In the genomic region with DNA sequence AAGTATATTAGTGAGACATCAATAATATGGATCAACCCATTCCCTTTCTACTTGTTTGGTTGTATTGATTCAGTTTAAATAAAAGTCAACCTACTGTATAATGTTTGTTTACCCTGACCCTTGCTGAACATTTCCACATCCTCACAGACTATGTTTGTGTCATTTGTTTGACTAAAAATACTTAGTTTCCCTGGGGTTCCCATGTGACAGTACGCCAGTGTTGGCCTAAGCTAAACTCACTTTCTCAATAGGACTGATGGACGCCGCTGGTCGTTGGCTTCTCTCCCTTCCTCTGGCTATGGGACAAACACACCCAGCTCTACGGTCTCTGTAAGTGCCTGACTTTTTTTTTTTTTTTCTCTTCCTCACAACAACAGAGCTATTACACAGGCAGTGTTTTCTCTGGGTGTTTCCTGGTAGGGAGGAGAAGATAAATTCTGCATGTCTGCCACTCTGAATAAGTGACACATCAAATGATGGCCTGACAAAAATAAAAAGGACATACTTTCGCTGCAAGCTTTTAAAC, we compare ENCODE assay signal across 1 cellular context.
TF ChIP-seq lines count a peak whose summit lies in the region.

No MANE protein-coding gene starts in this region.

TF ChIP-seq in HepG2, 621 proteins besides CTCF, POLR2A, EP300 and RAD21 (continued from another document and continues in another):
- TF ChIP-seq UBTF (CRISPR knock-in tag; IDR thresholded peaks at IDR 0.05), result no peak
- TF ChIP-seq TEAD3 (CRISPR knock-in tag; optimal IDR thresholded peaks at IDR 0.05; ENCODE audit: borderline replicate concordance), result peak; percentile 51
- TF ChIP-seq, protein P1, sequence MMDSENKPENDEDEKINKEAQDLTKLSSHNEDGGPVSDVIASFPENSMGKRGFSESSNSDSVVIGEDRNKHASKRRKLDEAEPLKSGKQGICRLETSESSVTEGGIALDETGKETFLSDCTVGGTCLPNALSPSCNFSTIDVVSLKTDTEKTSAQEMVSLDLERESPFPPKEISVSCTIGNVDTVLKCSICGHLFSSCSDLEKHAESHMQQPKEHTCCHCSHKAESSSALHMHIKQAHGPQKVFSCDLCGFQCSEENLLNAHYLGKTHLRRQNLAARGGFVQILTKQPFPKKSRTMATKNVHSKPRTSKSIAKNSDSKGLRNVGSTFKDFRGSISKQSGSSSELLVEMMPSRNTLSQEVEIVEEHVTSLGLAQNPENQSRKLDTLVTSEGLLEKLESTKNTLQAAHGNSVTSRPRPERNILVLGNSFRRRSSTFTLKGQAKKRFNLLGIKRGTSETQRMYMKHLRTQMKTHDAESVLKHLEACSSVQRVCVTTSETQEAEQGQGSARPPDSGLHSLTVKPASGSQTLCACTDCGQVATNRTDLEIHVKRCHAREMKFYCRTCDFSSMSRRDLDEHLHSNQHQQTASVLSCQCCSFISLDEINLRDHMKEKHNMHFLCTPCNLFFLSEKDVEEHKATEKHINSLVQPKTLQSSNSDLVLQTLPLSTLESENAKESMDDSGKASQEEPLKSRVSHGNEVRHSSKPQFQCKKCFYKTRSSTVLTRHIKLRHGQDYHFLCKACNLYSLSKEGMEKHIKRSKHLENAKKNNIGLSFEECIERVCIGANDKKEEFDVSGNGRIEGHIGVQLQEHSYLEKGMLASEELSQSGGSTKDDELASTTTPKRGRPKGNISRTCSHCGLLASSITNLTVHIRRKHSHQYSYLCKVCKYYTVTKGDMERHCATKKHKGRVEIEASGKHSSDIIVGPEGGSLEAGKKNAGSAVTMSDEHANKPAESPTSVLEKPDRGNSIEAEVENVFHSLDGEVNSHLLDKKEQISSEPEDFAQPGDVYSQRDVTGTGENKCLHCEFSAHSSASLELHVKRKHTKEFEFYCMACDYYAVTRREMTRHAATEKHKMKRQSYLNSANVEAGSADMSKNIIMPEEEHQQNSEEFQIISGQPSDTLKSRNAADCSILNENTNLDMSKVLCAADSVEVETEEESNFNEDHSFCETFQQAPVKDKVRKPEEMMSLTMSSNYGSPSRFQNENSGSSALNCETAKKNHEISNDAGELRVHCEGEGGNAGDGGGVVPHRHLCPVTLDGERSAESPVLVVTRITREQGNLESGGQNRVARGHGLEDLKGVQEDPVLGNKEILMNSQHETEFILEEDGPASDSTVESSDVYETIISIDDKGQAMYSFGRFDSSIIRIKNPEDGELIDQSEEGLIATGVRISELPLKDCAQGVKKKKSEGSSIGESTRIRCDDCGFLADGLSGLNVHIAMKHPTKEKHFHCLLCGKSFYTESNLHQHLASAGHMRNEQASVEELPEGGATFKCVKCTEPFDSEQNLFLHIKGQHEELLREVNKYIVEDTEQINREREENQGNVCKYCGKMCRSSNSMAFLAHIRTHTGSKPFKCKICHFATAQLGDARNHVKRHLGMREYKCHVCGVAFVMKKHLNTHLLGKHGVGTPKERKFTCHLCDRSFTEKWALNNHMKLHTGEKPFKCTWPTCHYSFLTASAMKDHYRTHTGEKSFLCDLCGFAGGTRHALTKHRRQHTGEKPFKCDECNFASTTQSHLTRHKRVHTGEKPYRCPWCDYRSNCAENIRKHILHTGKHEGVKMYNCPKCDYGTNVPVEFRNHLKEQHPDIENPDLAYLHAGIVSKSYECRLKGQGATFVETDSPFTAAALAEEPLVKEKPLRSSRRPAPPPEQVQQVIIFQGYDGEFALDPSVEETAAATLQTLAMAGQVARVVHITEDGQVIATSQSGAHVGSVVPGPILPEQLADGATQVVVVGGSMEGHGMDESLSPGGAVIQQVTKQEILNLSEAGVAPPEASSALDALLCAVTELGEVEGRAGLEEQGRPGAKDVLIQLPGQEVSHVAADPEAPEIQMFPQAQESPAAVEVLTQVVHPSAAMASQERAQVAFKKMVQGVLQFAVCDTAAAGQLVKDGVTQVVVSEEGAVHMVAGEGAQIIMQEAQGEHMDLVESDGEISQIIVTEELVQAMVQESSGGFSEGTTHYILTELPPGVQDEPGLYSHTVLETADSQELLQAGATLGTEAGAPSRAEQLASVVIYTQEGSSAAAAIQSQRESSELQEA (CRISPR knock-in tag; IDR thresholded peaks at IDR 0.05; ENCODE audit: not compliant biosample characterization), result no peak
- no peak for TF ChIP-seq ZNF20 (CRISPR knock-in tag; IDR thresholded peaks at IDR 0.05)
- TF ChIP-seq SRSF9 (IDR thresholded peaks at IDR 0.05; ENCODE audit: borderline replicate concordance, insufficient read depth, low read depth, low read length, poor library complexity, severe bottlenecking), result no peak
- TF ChIP-seq KDM3A (CRISPR knock-in tag; IDR thresholded peaks at IDR 0.05; ENCODE audit: low read depth), result peak; percentile 35; the same call in 1 of the 2 replicates
- TF ChIP-seq ZNF260 (CRISPR knock-in tag; IDR thresholded peaks at IDR 0.05; ENCODE audit: borderline replicate concordance, low read depth), result no peak
- TF ChIP-seq DR1 (CRISPR knock-in tag; IDR thresholded peaks at IDR 0.05), result no peak
- TF ChIP-seq, protein P2, sequence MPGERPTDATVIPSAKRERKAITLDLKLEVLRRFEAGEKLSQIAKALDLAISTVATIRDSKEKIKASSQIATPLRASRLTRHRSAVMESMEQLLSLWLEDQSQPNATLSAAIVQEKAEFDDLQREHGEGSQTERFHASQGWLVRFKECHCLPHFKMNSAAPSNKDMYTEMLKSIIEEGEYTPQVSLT (CRISPR knock-in tag; IDR thresholded peaks at IDR 0.05; ENCODE audit: borderline replicate concordance, low read depth), result no peak
- no peak for TF ChIP-seq GTF3A (CRISPR knock-in tag; conservative IDR thresholded peaks at IDR 0.05)
- peak; percentile 52; the same call in 1 of the 2 replicates for TF ChIP-seq HDAC1 (CRISPR knock-in tag; IDR thresholded peaks at IDR 0.05)
- TF ChIP-seq TRIM22 (IDR thresholded peaks at IDR 0.05), result no peak
- TF ChIP-seq ZFP37 (CRISPR knock-in tag; IDR thresholded peaks at IDR 0.05; ENCODE audit: borderline replicate concordance), result no peak
- no peak for TF ChIP-seq ZBTB33 (CRISPR knock-in tag; IDR thresholded peaks at IDR 0.05)
- TF ChIP-seq, protein P3, sequence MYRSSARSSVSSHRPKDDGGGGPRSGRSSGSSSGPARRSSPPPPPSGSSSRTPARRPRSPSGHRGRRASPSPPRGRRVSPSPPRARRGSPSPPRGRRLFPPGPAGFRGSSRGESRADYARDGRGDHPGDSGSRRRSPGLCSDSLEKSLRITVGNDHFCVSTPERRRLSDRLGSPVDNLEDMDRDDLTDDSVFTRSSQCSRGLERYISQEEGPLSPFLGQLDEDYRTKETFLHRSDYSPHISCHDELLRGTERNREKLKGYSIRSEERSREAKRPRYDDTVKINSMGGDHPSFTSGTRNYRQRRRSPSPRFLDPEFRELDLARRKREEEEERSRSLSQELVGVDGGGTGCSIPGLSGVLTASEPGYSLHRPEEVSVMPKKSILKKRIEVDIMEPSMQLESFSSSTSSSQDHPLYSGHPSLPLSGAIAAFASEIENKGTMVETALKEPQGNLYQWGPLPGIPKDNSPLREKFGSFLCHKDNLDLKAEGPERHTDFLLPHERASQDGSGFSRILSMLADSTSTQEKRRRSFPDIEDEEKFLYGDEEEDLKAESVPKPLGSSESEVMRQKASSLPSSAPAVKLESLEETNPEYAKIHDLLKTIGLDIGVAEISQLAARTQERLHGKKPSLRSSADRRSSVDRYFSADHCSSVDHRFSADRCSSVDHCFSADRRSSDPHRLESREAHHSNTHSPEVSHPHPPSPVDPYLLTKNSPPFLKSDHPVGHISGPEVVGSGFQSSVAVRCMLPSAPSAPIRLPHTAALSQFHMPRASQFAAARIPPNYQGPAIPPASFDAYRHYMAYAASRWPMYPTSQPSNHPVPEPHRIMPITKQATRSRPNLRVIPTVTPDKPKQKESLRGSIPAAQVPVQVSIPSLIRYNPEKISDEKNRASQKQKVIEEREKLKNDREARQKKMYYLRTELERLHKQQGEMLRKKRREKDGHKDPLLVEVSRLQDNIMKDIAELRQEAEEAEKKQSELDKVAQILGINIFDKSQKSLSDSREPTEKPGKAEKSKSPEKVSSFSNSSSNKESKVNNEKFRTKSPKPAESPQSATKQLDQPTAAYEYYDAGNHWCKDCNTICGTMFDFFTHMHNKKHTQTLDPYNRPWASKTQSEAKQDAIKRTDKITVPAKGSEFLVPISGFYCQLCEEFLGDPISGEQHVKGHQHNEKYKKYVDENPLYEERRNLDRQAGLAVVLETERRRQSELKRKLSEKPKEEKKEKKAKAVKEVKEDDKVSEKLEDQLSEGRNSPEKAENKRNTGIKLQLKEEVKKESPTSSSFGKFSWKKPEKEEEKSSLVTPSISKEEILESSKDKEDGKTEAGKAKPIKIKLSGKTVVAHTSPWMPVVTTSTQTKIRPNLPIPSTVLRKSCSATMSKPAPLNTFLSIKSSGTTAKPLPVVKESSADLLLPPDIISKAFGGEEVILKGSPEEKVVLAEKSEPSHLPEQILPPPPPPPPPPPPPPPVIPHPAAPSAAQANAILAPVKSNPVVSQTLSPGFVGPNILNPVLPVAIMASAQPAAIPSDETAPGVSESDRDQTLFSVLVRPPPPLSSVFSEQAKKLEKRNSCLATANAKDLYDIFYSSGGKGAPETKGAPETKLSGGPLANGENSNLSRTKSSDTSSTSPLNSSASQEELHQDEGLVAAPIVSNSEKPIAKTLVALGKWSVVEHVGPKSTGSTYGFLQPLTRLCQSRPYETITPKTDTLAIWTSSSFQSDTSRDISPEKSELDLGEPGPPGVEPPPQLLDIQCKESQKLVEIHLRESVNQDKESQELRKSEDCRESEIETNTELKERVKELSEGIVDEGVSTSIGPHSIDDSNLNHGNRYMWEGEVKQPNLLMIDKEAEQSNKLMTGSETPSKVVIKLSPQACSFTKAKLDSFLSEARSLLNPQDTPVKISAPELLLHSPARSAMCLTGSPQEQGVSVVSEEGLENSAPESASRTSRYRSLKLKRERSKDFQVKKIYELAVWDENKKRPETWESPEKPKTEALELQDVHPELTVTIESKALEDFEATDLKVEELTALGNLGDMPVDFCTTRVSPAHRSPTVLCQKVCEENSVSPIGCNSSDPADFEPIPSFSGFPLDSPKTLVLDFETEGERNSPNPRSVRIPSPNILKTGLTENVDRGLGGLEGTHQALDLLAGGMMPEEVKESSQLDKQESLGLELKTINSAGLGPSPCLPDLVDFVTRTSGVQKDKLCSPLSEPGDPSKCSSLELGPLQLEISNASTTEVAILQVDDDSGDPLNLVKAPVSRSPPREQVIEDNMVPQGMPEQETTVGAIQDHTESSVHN (CRISPR knock-in tag; IDR thresholded peaks at IDR 0.05), result no peak
- peak; percentile 38; the same call in 1 of the 2 replicates for TF ChIP-seq ZNF607 (CRISPR knock-in tag; IDR thresholded peaks at IDR 0.05; ENCODE audit: borderline replicate concordance)
- TF ChIP-seq ZNF703 (CRISPR knock-in tag; IDR thresholded peaks at IDR 0.05; ENCODE audit: borderline replicate concordance), result no peak
- TF ChIP-seq RBM22 (optimal IDR thresholded peaks at IDR 0.05; ENCODE audit: low read length), result no peak
- no peak for TF ChIP-seq ZNF564 (CRISPR knock-in tag; IDR thresholded peaks at IDR 0.05)
- TF ChIP-seq ZFAT (CRISPR knock-in tag; conservative IDR thresholded peaks at IDR 0.05), result no peak
- no peak for TF ChIP-seq THAP8 (CRISPR knock-in tag; IDR thresholded peaks at IDR 0.05; ENCODE audit: borderline replicate concordance)
- no peak for TF ChIP-seq ZNF547 (CRISPR knock-in tag; IDR thresholded peaks at IDR 0.05)
- TF ChIP-seq TBX2 (CRISPR knock-in tag; IDR thresholded peaks at IDR 0.05; ENCODE audit: borderline replicate concordance), result peak; percentile 31; the same call in 1 of the 2 replicates
- no peak for TF ChIP-seq PLRG1 (conservative IDR thresholded peaks at IDR 0.05)
- TF ChIP-seq KLF6 (CRISPR knock-in tag; IDR thresholded peaks at IDR 0.05), result no peak
